Comparison of ENCODE assay signal across 15 cellular contexts in the genomic region with DNA sequence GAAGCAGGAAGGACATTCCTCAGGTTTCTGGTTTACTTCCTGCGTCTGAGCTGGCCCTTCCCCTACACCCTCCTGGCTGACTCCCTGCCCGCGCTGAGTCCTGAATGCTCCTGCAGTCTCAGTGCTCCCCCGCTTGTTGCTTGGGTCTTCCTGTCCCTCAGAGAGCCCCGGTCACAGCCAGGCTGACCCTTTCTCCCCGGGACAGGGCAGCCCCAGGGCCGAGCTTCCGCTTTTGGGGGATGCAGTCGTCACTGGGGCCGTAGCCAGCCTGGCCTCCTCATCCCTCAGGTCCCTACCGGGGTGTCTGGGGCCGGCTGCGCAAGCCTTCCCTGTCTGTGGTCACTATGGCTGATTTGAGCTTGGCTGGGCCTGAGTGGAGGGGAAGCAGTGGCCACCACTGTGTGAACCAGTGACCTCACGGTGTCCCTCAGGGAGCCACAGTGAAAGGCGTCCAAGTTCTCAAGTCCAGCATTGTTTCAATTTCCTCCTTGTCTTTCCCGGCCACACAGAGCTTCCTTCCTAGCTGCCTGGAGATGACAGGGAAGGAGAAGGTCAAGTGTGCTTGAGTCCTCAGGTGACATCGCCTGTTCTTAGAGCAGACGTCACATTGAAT. TPM values are rescaled to one million over a fixed set of nuclear protein-coding genes. Genes with fewer than 3 reads are reported as not detected.
DNase-seq lines count a peak whose midpoint lies in the region; ATAC-seq and TF ChIP-seq lines count a peak whose summit lies in the region.
"Had no signal": no experiment of that assay in that cellular context is flagged by ENCODE, and none has a peak within 500 bp of the region (broad histone marks: within the 10 kb centered on the region; RNA-seq: fewer than 3 reads in every experiment).

No MANE protein-coding gene starts in this region.

- H3K4me1 Mint-ChIP-seq in activated CD4-positive, alpha-beta memory T cell treated with anti-CD3 and anti-CD28 coated beads for 36 hours (ENCODE audit: low read depth): peaks cover 31% of the 10 kb centered on the region
- peaks cover 1% of the 10 kb centered on the region for H3K4me1 Mint-ChIP-seq in progenitor cell of endocrine pancreas (ENCODE audit: low read depth)

- H3K36me3 ChIP-seq in H7 (replicated peaks; ENCODE audit: control insufficient read depth, insufficient read depth, low read length) (no peaks in the 10 kb centered on the region), heart left ventricle (no peaks in the 10 kb centered on the region), BE2C (no peaks in the 10 kb centered on the region), tibial artery (no peaks in the 10 kb centered on the region)
- H3K36me3 ChIP-seq: suprapubic skin had no signal

- WGBS in heart left ventricle, 4 donors: 38 to 58% (median 48%) methylated on average over 10 to 18 of the region's 18 CpGs

- H3K27ac Mint-ChIP-seq in activated CD4-positive, alpha-beta memory T cell treated with anti-CD3 and anti-CD28 coated beads for 36 hours: peak overlapping the region; percentile 69
- H3K27ac Mint-ChIP-seq in progenitor cell of endocrine pancreas: peak overlapping the region; percentile 11

- H3K4me3 Mint-ChIP-seq in activated CD4-positive, alpha-beta memory T cell treated with anti-CD3 and anti-CD28 coated beads for 36 hours: no peak overlapping the region
- H3K4me3 Mint-ChIP-seq in progenitor cell of endocrine pancreas (ENCODE audit: low read depth): no peak overlapping the region

- CTCF ChIA-PET in activated CD4-positive, alpha-beta memory T cell treated with anti-CD3 and anti-CD28 coated beads for 36 hours (lab: Charles Lee): no interaction called here

- no peaks in the 10 kb centered on the region; the same call in 1 of the 2 replicates for H3K27me3 ChIP-seq in H7 (ENCODE audit: control insufficient read depth, insufficient read depth, low read length)
- H3K27me3 ChIP-seq in heart left ventricle: peaks cover 0 to 11% (median 0%) of the 10 kb centered on the region in 9 donors
- no peaks in the 10 kb centered on the region for H3K27me3 ChIP-seq in BE2C
- H3K27me3 ChIP-seq in tibial artery: peaks cover 0 to 17% of the 10 kb centered on the region in 2 donors
- H3K27me3 ChIP-seq: suprapubic skin had no signal

- H3K27ac ChIP-seq in heart left ventricle (peak overlapping the region; percentile 71 to 95 (median 81)), tibial artery (no peak overlapping the region)
- H3K27ac ChIP-seq: suprapubic skin had no signal

- H3K4me1 ChIP-seq in heart left ventricle (peaks cover 0 to 38% (median 7%) of the 10 kb centered on the region in 12 donors), BE2C (no peaks in the 10 kb centered on the region), tibial artery (no peaks in the 10 kb centered on the region)

- POLR2A ChIA-PET in activated CD4-positive, alpha-beta memory T cell treated with anti-CD3 and anti-CD28 coated beads for 36 hours (lab: Charles Lee): no interaction called here

- H3K9me3 ChIP-seq in heart left ventricle (peaks cover 0 to 4% (median 0%) of the 10 kb centered on the region in 12 donors), BE2C (no peaks in the 10 kb centered on the region), tibial artery (peaks cover 0 to 4% (median 2%) of the 10 kb centered on the region in 3 donors)
- H3K9me3 ChIP-seq: suprapubic skin had no signal

- intact Hi-C loops in activated CD4-positive, alpha-beta memory T cell treated with anti-CD3 and anti-CD28 coated beads for 36 hours (cut with micrococcal nuclease): no loop called here
- intact Hi-C loops in heart left ventricle (cut with DNase I): loop anchor here in 4 of 10 donors (2.0 to 10.0 kb wide), 3 partner anchors 24 to 58 kb away; a partner anchor contains a TSS
- intact Hi-C loops in tibial artery (cut with DNase I; ENCODE audit: low total_unique reads): no loop called here

- peaks cover 46% of the 10 kb centered on the region for H3K36me3 Mint-ChIP-seq in activated CD4-positive, alpha-beta memory T cell treated with anti-CD3 and anti-CD28 coated beads for 36 hours
- peaks cover 1% of the 10 kb centered on the region for H3K36me3 Mint-ChIP-seq in progenitor cell of endocrine pancreas (ENCODE audit: insufficient read depth)

- no peaks in the 10 kb centered on the region for H3K27me3 Mint-ChIP-seq in activated CD4-positive, alpha-beta memory T cell treated with anti-CD3 and anti-CD28 coated beads for 36 hours
- peaks cover 11% of the 10 kb centered on the region for H3K27me3 Mint-ChIP-seq in progenitor cell of endocrine pancreas

- peaks cover 15% of the 10 kb centered on the region for H3K9me3 Mint-ChIP-seq in activated CD4-positive, alpha-beta memory T cell treated with anti-CD3 and anti-CD28 coated beads for 36 hours
- peaks cover 5% of the 10 kb centered on the region for H3K9me3 Mint-ChIP-seq in progenitor cell of endocrine pancreas (ENCODE audit: low read depth)

- TF ChIP-seq CTCF in heart left ventricle (IDR thresholded peaks at IDR 0.05) (no peak), progenitor cell of endocrine pancreas (IDR thresholded peaks at IDR 0.05; ENCODE audit: unreplicated experiment) (no peak), BE2C (IDR thresholded peaks at IDR 0.05; ENCODE audit: low read depth, low read length) (no peak), tibial artery (IDR thresholded peaks at IDR 0.05) (no peak)

- H3K4me3 ChIP-seq in H7 (ENCODE audit: insufficient read depth, low read depth, low read length) (no peak overlapping the region), heart left ventricle (peak overlapping the region in 1 of 12 donors; percentile 30), BE2C (ENCODE audit: low read depth, low read length) (no peak overlapping the region), tibial artery (no peak overlapping the region)
- H3K4me3 ChIP-seq: suprapubic skin had no signal

- peak; percentile 87 to 92 (median 90) for ATAC-seq in heart left ventricle
- ATAC-seq in HG03196 (IDR thresholded peaks at IDR 0.05; ENCODE audit: unreplicated experiment): no peak

- peak; percentile 24 for DNase-seq in H7
- peak; percentile 7 for DNase-seq in activated CD4-positive, alpha-beta memory T cell treated with anti-CD3 and anti-CD28 coated beads for 36 hours
- peak; percentile 71 to 82 (median 79) for DNase-seq in heart left ventricle
- no peak for DNase-seq in progenitor cell of endocrine pancreas (ENCODE audit: low spot score, unreplicated experiment)
- no peak for DNase-seq in BE2C
- no peak for DNase-seq in NCI-H524 treated with DMSO at 0.1 percent for 48 hours (lab: John Stamatoyannopoulos, UW)
- no peak for DNase-seq in tibial artery
- DNase-seq: activated gamma-delta T cell treated with Interleukin-2 at 50 U/mL for 16 hours; DMS153; effector memory CD4-positive, alpha-beta T cell; NCI-H1092 treated with DMSO at 0.1 percent for 48 hours; stimulated activated CD4-positive, alpha-beta T cell treated with anti-CD3 and anti-CD28 coated beads, Interleukin-4, amount 100 ng/mL, for 1 hour; T-helper 9 cell had no signal

- TF ChIP-seq POLR2A in heart left ventricle (IDR thresholded peaks at IDR 0.05): no peak

RNA-seq across cellular contexts. Expression of a gene that starts 34.1 kb away (rescaled TPM):
- 36.5 and 37.0 TPM in 2 replicates for total RNA-seq in H7 (2014; rRNA removed; shearing (Covaris generic))
- 10 to 100 TPM; 65.2 to 67.4 TPM for total RNA-seq in activated CD4-positive, alpha-beta memory T cell treated with anti-CD3 and anti-CD28 coated beads for 36 hours
- 10 to 100 TPM; 25.3 to 44.6 (median 29.1) TPM for total RNA-seq in heart left ventricle
- 10 to 100 TPM; 20.2 to 42.3 TPM for polyA plus RNA-seq in heart left ventricle
- 24.5 and 26.2 TPM in 2 replicates for total RNA-seq in progenitor cell of endocrine pancreas
- 22.0 TPM for polyA plus RNA-seq in BE2C (2012; ENCODE audit: insufficient read depth, insufficient read length, low read depth)

RNA-seq across cellular contexts. Expression of a gene that starts 50.1 kb away (rescaled TPM):
- 0.03 and 0.15 TPM in 2 replicates for total RNA-seq in H7 (2014; rRNA removed; shearing (Covaris generic))
- total RNA-seq in activated CD4-positive, alpha-beta memory T cell treated with anti-CD3 and anti-CD28 coated beads for 36 hours: 10 to 100 TPM; 30.2 to 32.7 TPM
- total RNA-seq in heart left ventricle: 10 to 100 TPM in 1 of 9 donors, 1 to 10 TPM in 6, under 1 TPM in 2; 0.62 to 10.5 (median 2.3) TPM
- polyA plus RNA-seq in heart left ventricle: 1 to 10 TPM; 1.1 to 6.1 TPM
- not detected in 2 replicates for total RNA-seq in progenitor cell of endocrine pancreas
- polyA plus RNA-seq in BE2C (2012; ENCODE audit: insufficient read depth, insufficient read length, low read depth): not detected

Comparison
In these comparisons a context has a peak if more than half of its experiments do, and no peak if none do; other contexts are left out.
1. DNase-seq: peak in H7 (single experiment), activated CD4-positive, alpha-beta memory T cell treated with anti-CD3 and anti-CD28 coated beads for 36 hours (single experiment) and heart left ventricle (5 of 5); none in progenitor cell of endocrine pancreas (single experiment), BE2C (single experiment), NCI-H524 treated with DMSO at 0.1 percent for 48 hours (single experiment) and tibial artery (0 of 2).
2. H3K27ac ChIP-seq: peak in heart left ventricle (12 of 12); none in tibial artery (0 of 2).